In genomic region chr9:125190371-125190801, GRCh38 we compare ENCODE assay signal across 1 cellular context.
TF ChIP-seq lines count a peak whose summit lies in the region.

No MANE protein-coding gene starts in this region.

TF ChIP-seq in WTC11, 78 proteins besides CTCF, POLR2A, EP300 and RAD21 (continued from another document):
- TF ChIP-seq AFF4 (CRISPR knock-in tag; IDR thresholded peaks at IDR 0.05; ENCODE audit: borderline replicate concordance): no peak
- no peak for TF ChIP-seq ZNF423 (CRISPR knock-in tag; IDR thresholded peaks at IDR 0.05)
- no peak for TF ChIP-seq SOX15 (CRISPR knock-in tag; IDR thresholded peaks at IDR 0.05)
- no peak for TF ChIP-seq ZNF281 (CRISPR knock-in tag; IDR thresholded peaks at IDR 0.05)
- no peak for TF ChIP-seq NR2C2 (CRISPR knock-in tag; IDR thresholded peaks at IDR 0.05)
- no peak for TF ChIP-seq ATF3 (CRISPR knock-in tag; conservative IDR thresholded peaks at IDR 0.05)
- TF ChIP-seq SMAD4 (CRISPR knock-in tag; IDR thresholded peaks at IDR 0.05): no peak
- TF ChIP-seq, protein P1, sequence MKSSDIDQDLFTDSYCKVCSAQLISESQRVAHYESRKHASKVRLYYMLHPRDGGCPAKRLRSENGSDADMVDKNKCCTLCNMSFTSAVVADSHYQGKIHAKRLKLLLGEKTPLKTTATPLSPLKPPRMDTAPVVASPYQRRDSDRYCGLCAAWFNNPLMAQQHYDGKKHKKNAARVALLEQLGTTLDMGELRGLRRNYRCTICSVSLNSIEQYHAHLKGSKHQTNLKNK (CRISPR knock-in tag; IDR thresholded peaks at IDR 0.05): no peak
- no peak for TF ChIP-seq ZNF263 (CRISPR knock-in tag; IDR thresholded peaks at IDR 0.05; ENCODE audit: low read depth)
- TF ChIP-seq MAX (CRISPR knock-in tag; IDR thresholded peaks at IDR 0.05): no peak
- TF ChIP-seq GRHL2 (CRISPR knock-in tag; IDR thresholded peaks at IDR 0.05; ENCODE audit: insufficient replicate concordance, severe bottlenecking): no peak
- TF ChIP-seq TP53 (CRISPR knock-in tag; IDR thresholded peaks at IDR 0.05): no peak
- TF ChIP-seq, protein P2, sequence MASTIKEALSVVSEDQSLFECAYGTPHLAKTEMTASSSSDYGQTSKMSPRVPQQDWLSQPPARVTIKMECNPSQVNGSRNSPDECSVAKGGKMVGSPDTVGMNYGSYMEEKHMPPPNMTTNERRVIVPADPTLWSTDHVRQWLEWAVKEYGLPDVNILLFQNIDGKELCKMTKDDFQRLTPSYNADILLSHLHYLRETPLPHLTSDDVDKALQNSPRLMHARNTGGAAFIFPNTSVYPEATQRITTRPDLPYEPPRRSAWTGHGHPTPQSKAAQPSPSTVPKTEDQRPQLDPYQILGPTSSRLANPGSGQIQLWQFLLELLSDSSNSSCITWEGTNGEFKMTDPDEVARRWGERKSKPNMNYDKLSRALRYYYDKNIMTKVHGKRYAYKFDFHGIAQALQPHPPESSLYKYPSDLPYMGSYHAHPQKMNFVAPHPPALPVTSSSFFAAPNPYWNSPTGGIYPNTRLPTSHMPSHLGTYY (CRISPR knock-in tag; IDR thresholded peaks at IDR 0.05): no peak
- TF ChIP-seq ZNF317 (CRISPR knock-in tag; IDR thresholded peaks at IDR 0.05; ENCODE audit: borderline replicate concordance, low read depth): no peak
- no peak for TF ChIP-seq TEAD1 (CRISPR knock-in tag; IDR thresholded peaks at IDR 0.05)
